20 cellular contexts compared by ENCODE assay signal in the genomic region with DNA sequence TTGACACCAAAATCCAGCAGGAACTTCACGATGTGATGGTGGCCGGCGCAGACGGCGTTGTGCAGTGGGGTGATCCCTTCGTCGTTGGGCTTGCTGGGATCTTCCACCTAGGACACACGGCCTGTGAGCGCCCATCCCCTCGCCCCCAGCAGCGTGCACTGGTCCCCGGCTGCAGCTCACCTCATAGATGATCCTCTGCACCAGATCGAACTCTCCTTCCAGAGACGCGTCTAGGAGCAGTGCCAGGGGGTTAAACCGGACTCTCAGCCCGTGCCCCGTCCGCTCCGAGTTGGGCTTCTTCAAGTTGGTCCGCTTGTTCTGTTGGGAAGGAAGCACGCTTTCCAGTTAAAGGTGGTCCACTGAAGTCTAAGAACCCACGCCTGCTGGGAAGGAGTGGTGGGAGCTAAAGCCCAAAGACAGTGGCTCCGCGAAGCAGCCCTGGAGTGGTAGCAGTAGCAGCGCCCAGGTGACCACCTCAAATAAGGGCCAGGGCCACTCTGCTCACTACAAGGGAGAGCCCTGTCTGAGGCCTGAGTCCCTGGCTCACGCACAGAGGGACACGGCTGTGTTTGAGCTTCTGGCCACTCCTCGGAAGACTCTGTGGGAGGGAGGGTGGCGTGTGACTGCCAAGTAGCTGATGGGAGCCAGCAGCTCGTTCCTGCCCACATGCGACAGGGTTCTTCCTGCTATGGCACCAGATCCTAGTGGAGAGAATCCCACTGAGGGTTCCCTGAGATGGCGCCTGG. TPM values are rescaled to one million over a fixed set of nuclear protein-coding genes. Genes with fewer than 3 reads are reported as not detected.
DNase-seq lines count a peak whose midpoint lies in the region; ATAC-seq and TF ChIP-seq lines count a peak whose summit lies in the region.
"Had no signal": no experiment of that assay in that cellular context is flagged by ENCODE, and none has a peak within 500 bp of the region (broad histone marks: within the 10 kb centered on the region; RNA-seq: fewer than 3 reads in every experiment).

No MANE protein-coding gene starts in this region.

- ATAC-seq in activated T-cell treated with anti-CD3 and anti-CD28 coated beads, Interleukin-2, amount 50 U/mL, for 72 hours (replicated peaks in 1 of 2), result no peak
- ATAC-seq in HG03521 (IDR thresholded peaks at IDR 0.05; ENCODE audit: unreplicated experiment), result no peak
- ATAC-seq: activated naive CD8-positive, alpha-beta T cell treated with anti-CD3 and anti-CD28 coated beads, Interleukin-2, amount 50 U/mL, for 24 hours; stimulated activated naive CD8-positive, alpha-beta T cell treated with anti-CD3 and anti-CD28 coated beads, Interleukin-15, amount 100 ng/mL, for 72 hours had no signal

- 94 to 96% methylated on average over 25 to 33 of the region's 33 CpGs for WGBS in endodermal cell (ENCODE audit: insufficient coverage in 1 of 2, insufficient read length in 1 of 2), 2 experiments
- 76 to 86% methylated on average over 18 to 33 of the region's 33 CpGs for WGBS in testis, 2 donors

- no peaks in the 10 kb centered on the region for H3K27me3 ChIP-seq in endodermal cell (ENCODE audit: control insufficient read depth, insufficient read depth, low read length, poor library complexity, severe bottlenecking)
- no peaks in the 10 kb centered on the region for H3K27me3 ChIP-seq in testis

- H3K4me3 Mint-ChIP-seq in activated T-cell treated with anti-CD3 and anti-CD28 coated beads, Interleukin-2, amount 50 U/mL, for 24 hours, result no peak overlapping the region
- H3K4me3 Mint-ChIP-seq in activated T-cell treated with anti-CD3 and anti-CD28 coated beads, Interleukin-2, amount 50 U/mL, for 72 hours, result no peak overlapping the region
- H3K4me3 Mint-ChIP-seq in endodermal cell, result no peak overlapping the region
- H3K4me3 Mint-ChIP-seq in neural crest cell, result no peak overlapping the region
- H3K4me3 Mint-ChIP-seq: activated naive CD8-positive, alpha-beta T cell treated with anti-CD3 and anti-CD28 coated beads, Interleukin-2, amount 50 U/mL, for 24 hours; CD4-positive, CD25-positive, alpha-beta regulatory T cell; stimulated activated naive CD8-positive, alpha-beta T cell treated with anti-CD3 and anti-CD28 coated beads, Interleukin-15, amount 100 ng/mL, for 72 hours had no signal

- no peak for TF ChIP-seq POLR2A in testis (IDR thresholded peaks at IDR 0.05)

- no peak for DNase-seq in activated T-cell treated with anti-CD3 and anti-CD28 coated beads, Interleukin-2, amount 50 U/mL, for 24 hours
- DNase-seq in activated T-cell treated with anti-CD3 and anti-CD28 coated beads, Interleukin-2, amount 50 U/mL, for 72 hours, result no peak
- DNase-seq in endodermal cell (no peak), neural crest cell (ENCODE audit: low read depth, low spot score) (no peak), testis (peak; percentile 72), NCI-H1417 (lab: John Stamatoyannopoulos, UW) (no peak)
- DNase-seq in stimulated activated naive CD4-positive, alpha-beta T cell (lab: John Stamatoyannopoulos, UW), result no peak
- DNase-seq: activated CD4-positive, alpha-beta T cell treated with anti-CD3 and anti-CD28 coated beads, Interleukin-2, amount 50 U/mL, for 1 hour; activated naive CD8-positive, alpha-beta T cell treated with anti-CD3 and anti-CD28 coated beads, Interleukin-2, amount 50 U/mL, for 24 hours; CD4-positive, CD25-positive, alpha-beta regulatory T cell; DMS153; NCI-H1436; NCI-H2107; NCI-H446 treated with DMSO at 0.1 percent for 48 hours; stimulated activated naive CD8-positive, alpha-beta T cell treated with anti-CD3 and anti-CD28 coated beads, Interleukin-15, amount 100 ng/mL, for 72 hours; trophoblast cell had no signal

- peak overlapping the region; percentile 11 for H3K27ac Mint-ChIP-seq in activated T-cell treated with anti-CD3 and anti-CD28 coated beads, Interleukin-2, amount 50 U/mL, for 24 hours
- H3K27ac Mint-ChIP-seq in activated T-cell treated with anti-CD3 and anti-CD28 coated beads, Interleukin-2, amount 50 U/mL, for 72 hours, result no peak overlapping the region
- H3K27ac Mint-ChIP-seq in endodermal cell (peak overlapping the region; percentile 27), neural crest cell (ENCODE audit: unreplicated experiment) (peak overlapping the region; percentile 50)
- H3K27ac Mint-ChIP-seq: activated naive CD8-positive, alpha-beta T cell treated with anti-CD3 and anti-CD28 coated beads, Interleukin-2, amount 50 U/mL, for 24 hours; stimulated activated naive CD8-positive, alpha-beta T cell treated with anti-CD3 and anti-CD28 coated beads, Interleukin-15, amount 100 ng/mL, for 72 hours had no signal

- H3K9me3 ChIP-seq in endodermal cell (ENCODE audit: control insufficient read depth, low read length) (no peaks in the 10 kb centered on the region), testis (no peaks in the 10 kb centered on the region)

- H3K4me1 Mint-ChIP-seq in activated T-cell treated with anti-CD3 and anti-CD28 coated beads, Interleukin-2, amount 50 U/mL, for 24 hours (ENCODE audit: low read depth), result no peaks in the 10 kb centered on the region
- H3K4me1 Mint-ChIP-seq in activated T-cell treated with anti-CD3 and anti-CD28 coated beads, Interleukin-2, amount 50 U/mL, for 72 hours (ENCODE audit: low read depth), result no peaks in the 10 kb centered on the region
- H3K4me1 Mint-ChIP-seq in endodermal cell (peaks cover 1% of the 10 kb centered on the region), neural crest cell (peaks cover 4% of the 10 kb centered on the region)
- H3K4me1 Mint-ChIP-seq: activated naive CD8-positive, alpha-beta T cell treated with anti-CD3 and anti-CD28 coated beads, Interleukin-2, amount 50 U/mL, for 24 hours; CD4-positive, CD25-positive, alpha-beta regulatory T cell; stimulated activated naive CD8-positive, alpha-beta T cell treated with anti-CD3 and anti-CD28 coated beads, Interleukin-15, amount 100 ng/mL, for 72 hours had no signal

- no peak overlapping the region for H3K4me3 ChIP-seq in endodermal cell (ENCODE audit: low read length)
- H3K4me3 ChIP-seq in testis, result no peak overlapping the region
- H3K4me3 ChIP-seq: coronary artery had no signal

- H3K27ac ChIP-seq in endodermal cell (ENCODE audit: low read depth, low read length) (no peak overlapping the region), testis (no peak overlapping the region)
- H3K27ac ChIP-seq: 22Rv1, coronary artery, VCaP had no signal

- TF ChIP-seq CTCF in endodermal cell (conservative IDR thresholded peaks at IDR 0.05) (no peak), neural crest cell (conservative IDR thresholded peaks at IDR 0.05) (no peak), testis (IDR thresholded peaks at IDR 0.05) (no peak)

- no peaks in the 10 kb centered on the region for H3K27me3 Mint-ChIP-seq in activated T-cell treated with anti-CD3 and anti-CD28 coated beads, Interleukin-2, amount 50 U/mL, for 24 hours
- no peaks in the 10 kb centered on the region for H3K27me3 Mint-ChIP-seq in activated T-cell treated with anti-CD3 and anti-CD28 coated beads, Interleukin-2, amount 50 U/mL, for 72 hours (ENCODE audit: low read depth)
- H3K27me3 Mint-ChIP-seq in endodermal cell (ENCODE audit: insufficient read depth), result no peaks in the 10 kb centered on the region
- H3K27me3 Mint-ChIP-seq in neural crest cell (ENCODE audit: low read depth), result no peaks in the 10 kb centered on the region
- H3K27me3 Mint-ChIP-seq: activated naive CD8-positive, alpha-beta T cell treated with anti-CD3 and anti-CD28 coated beads, Interleukin-2, amount 50 U/mL, for 24 hours; CD4-positive, CD25-positive, alpha-beta regulatory T cell; stimulated activated naive CD8-positive, alpha-beta T cell treated with anti-CD3 and anti-CD28 coated beads, Interleukin-15, amount 100 ng/mL, for 72 hours had no signal

- no peaks in the 10 kb centered on the region for H3K9me3 Mint-ChIP-seq in activated T-cell treated with anti-CD3 and anti-CD28 coated beads, Interleukin-2, amount 50 U/mL, for 24 hours
- H3K9me3 Mint-ChIP-seq in activated T-cell treated with anti-CD3 and anti-CD28 coated beads, Interleukin-2, amount 50 U/mL, for 72 hours, result no peaks in the 10 kb centered on the region
- H3K9me3 Mint-ChIP-seq in endodermal cell, result no peaks in the 10 kb centered on the region
- no peaks in the 10 kb centered on the region for H3K9me3 Mint-ChIP-seq in neural crest cell
- H3K9me3 Mint-ChIP-seq: activated naive CD8-positive, alpha-beta T cell treated with anti-CD3 and anti-CD28 coated beads, Interleukin-2, amount 50 U/mL, for 24 hours; CD4-positive, CD25-positive, alpha-beta regulatory T cell; stimulated activated naive CD8-positive, alpha-beta T cell treated with anti-CD3 and anti-CD28 coated beads, Interleukin-15, amount 100 ng/mL, for 72 hours had no signal

- H3K36me3 ChIP-seq in endodermal cell (ENCODE audit: control insufficient read depth, insufficient read depth, low read length) (peaks cover 20% of the 10 kb centered on the region), testis (ENCODE audit: low read depth, missing control alignments) (no peaks in the 10 kb centered on the region)

- H3K4me1 ChIP-seq in endodermal cell (ENCODE audit: control insufficient read depth, insufficient read depth, low read length), result no peaks in the 10 kb centered on the region
- peaks cover 47% of the 10 kb centered on the region for H3K4me1 ChIP-seq in testis

- H3K36me3 Mint-ChIP-seq in activated T-cell treated with anti-CD3 and anti-CD28 coated beads, Interleukin-2, amount 50 U/mL, for 24 hours (ENCODE audit: low read depth), result peaks cover 66% of the 10 kb centered on the region
- no peaks in the 10 kb centered on the region for H3K36me3 Mint-ChIP-seq in activated T-cell treated with anti-CD3 and anti-CD28 coated beads, Interleukin-2, amount 50 U/mL, for 72 hours (ENCODE audit: insufficient read depth in 2 of 2)
- peaks cover 38% of the 10 kb centered on the region for H3K36me3 Mint-ChIP-seq in endodermal cell (ENCODE audit: low read depth)
- no peaks in the 10 kb centered on the region for H3K36me3 Mint-ChIP-seq in neural crest cell (ENCODE audit: low read depth)

- no peak overlapping the region for H3K9ac ChIP-seq in endodermal cell (ENCODE audit: extremely low read depth, low read length, poor library complexity, severe bottlenecking)

- intact Hi-C loops in testis (cut with DNase I; ENCODE audit: low total_unique reads), result no loop called here

RNA-seq across cellular contexts. Expression of gene ZFYVE21, which starts 23.3 kb away (rescaled TPM):
- total RNA-seq in activated T-cell treated with anti-CD3 and anti-CD28 coated beads, Interleukin-2, amount 50 U/mL, for 72 hours, result 10 to 100 TPM; 11.6 to 15.7 TPM
- 10 to 100 TPM; 42.5 to 55.6 TPM for total RNA-seq in endodermal cell
- 42.1 TPM for polyA plus RNA-seq in endodermal cell (2013, experiment 1 of 2)
- 40.3 TPM for polyA plus RNA-seq in endodermal cell (2013, experiment 2 of 2)
- total RNA-seq in neural crest cell, result 42.0 and 44.0 TPM in 2 replicates
- 100 to 1,000 TPM; 194 to 251 TPM for total RNA-seq in testis
- 86.4 TPM for polyA plus RNA-seq in testis (ENCODE audit: insufficient read depth, low read depth, low replicate concordance)

RNA-seq across cellular contexts. Expression of gene XRCC3, which starts 23.6 kb away (rescaled TPM):
- 10 to 100 TPM; 31.5 to 47.4 TPM for total RNA-seq in activated T-cell treated with anti-CD3 and anti-CD28 coated beads, Interleukin-2, amount 50 U/mL, for 72 hours
- 10 to 100 TPM; 39.2 to 42.6 TPM for total RNA-seq in endodermal cell
- polyA plus RNA-seq in endodermal cell (2013, experiment 1 of 2), result 22.5 TPM
- polyA plus RNA-seq in endodermal cell (2013, experiment 2 of 2), result 24.3 TPM
- 50.8 and 53.6 TPM in 2 replicates for total RNA-seq in neural crest cell
- total RNA-seq in testis, result 10 to 100 TPM; 40.3 to 41.1 TPM
- 16.6 TPM for polyA plus RNA-seq in testis (ENCODE audit: insufficient read depth, low read depth, low replicate concordance)
